1 cellular context compared by ENCODE assay signal in the genomic region with DNA sequence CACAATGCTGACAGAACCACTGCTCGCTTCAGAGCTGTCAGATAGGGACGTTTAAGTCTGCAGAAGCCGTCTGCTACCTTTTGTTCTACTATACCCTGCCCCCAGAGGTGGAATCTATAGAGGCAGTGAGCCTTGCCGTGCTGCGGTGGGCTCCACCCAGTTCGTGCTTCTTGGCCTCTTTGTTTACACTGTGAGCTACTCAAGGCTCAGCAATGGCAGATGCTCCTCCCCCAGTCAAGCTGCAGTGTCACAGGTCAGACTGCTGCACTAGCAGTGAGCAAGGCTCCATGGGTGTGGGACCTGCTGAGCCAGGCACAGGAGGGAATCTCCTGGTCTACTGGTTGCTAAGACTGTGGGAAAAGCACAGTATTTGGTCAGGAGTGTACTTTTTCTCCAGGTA.
A peak's percentile ranks its signal among the peaks of the same experiment; 100 is the strongest.
TF ChIP-seq lines count a peak whose summit lies in the region.

No MANE protein-coding gene starts in this region.

TF ChIP-seq in HepG2, 621 proteins besides CTCF, POLR2A, EP300 and RAD21 (continued from another document and continues in another):
- TF ChIP-seq ZMAT3 (CRISPR knock-in tag; conservative IDR thresholded peaks at IDR 0.05): no peak
- peak; percentile 54 for TF ChIP-seq SMC3 (IDR thresholded peaks at IDR 0.05; ENCODE audit: low read length)
- no peak for TF ChIP-seq PCBP1 (IDR thresholded peaks at IDR 0.05; ENCODE audit: borderline replicate concordance, low read depth, low read length)
- TF ChIP-seq ZNF670 (CRISPR knock-in tag; IDR thresholded peaks at IDR 0.05; ENCODE audit: borderline replicate concordance): no peak
- TF ChIP-seq, protein P1, sequence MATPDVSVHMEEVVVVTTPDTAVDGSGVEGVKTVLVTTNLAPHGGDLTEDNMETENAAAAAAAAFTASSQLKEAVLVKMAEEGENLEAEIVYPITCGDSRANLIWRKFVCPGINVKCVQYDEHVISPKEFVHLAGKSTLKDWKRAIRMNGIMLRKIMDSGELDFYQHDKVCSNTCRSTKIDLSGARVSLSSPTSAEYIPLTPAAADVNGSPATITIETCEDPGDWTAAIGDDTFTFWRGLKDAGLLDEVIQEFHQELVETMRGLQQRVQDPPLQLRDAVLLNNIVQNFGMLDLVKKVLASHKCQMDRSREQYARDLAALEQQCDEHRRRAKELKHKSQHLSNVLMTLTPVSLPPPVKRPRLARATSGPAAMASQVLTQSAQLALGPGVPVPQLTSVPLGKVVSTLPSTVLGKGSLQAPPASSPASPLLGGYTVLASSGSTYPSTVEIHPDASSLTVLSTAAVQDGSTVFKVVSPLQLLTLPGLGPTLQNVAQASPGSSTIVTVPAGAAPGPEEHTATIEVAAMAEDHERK (CRISPR knock-in tag; IDR thresholded peaks at IDR 0.05; ENCODE audit: low read depth): no peak
- TF ChIP-seq, protein P2, sequence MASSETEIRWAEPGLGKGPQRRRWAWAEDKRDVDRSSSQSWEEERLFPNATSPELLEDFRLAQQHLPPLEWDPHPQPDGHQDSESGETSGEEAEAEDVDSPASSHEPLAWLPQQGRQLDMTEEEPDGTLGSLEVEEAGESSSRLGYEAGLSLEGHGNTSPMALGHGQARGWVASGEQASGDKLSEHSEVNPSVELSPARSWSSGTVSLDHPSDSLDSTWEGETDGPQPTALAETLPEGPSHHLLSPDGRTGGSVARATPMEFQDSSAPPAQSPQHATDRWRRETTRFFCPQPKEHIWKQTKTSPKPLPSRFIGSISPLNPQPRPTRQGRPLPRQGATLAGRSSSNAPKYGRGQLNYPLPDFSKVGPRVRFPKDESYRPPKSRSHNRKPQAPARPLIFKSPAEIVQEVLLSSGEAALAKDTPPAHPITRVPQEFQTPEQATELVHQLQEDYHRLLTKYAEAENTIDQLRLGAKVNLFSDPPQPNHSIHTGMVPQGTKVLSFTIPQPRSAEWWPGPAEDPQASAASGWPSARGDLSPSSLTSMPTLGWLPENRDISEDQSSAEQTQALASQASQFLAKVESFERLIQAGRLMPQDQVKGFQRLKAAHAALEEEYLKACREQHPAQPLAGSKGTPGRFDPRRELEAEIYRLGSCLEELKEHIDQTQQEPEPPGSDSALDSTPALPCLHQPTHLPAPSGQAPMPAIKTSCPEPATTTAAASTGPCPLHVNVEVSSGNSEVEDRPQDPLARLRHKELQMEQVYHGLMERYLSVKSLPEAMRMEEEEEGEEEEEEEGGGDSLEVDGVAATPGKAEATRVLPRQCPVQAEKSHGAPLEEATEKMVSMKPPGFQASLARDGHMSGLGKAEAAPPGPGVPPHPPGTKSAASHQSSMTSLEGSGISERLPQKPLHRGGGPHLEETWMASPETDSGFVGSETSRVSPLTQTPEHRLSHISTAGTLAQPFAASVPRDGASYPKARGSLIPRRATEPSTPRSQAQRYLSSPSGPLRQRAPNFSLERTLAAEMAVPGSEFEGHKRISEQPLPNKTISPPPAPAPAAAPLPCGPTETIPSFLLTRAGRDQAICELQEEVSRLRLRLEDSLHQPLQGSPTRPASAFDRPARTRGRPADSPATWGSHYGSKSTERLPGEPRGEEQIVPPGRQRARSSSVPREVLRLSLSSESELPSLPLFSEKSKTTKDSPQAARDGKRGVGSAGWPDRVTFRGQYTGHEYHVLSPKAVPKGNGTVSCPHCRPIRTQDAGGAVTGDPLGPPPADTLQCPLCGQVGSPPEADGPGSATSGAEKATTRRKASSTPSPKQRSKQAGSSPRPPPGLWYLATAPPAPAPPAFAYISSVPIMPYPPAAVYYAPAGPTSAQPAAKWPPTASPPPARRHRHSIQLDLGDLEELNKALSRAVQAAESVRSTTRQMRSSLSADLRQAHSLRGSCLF (CRISPR knock-in tag; IDR thresholded peaks at IDR 0.05; ENCODE audit: borderline replicate concordance): no peak
- TF ChIP-seq TBP (CRISPR knock-in tag; IDR thresholded peaks at IDR 0.05): no peak
- TF ChIP-seq ZNF282 (IDR thresholded peaks at IDR 0.05; ENCODE audit: partially characterized antibody): no peak
- peak; percentile 69; the same call in 1 of the 2 replicates for TF ChIP-seq ZMYM3 (CRISPR knock-in tag; IDR thresholded peaks at IDR 0.05)
- no peak for TF ChIP-seq IRX3 (CRISPR knock-in tag; IDR thresholded peaks at IDR 0.05; ENCODE audit: borderline replicate concordance, low read depth)
- peak; percentile 88; the same call in 1 of the 2 replicates for TF ChIP-seq PHF21A (CRISPR knock-in tag; IDR thresholded peaks at IDR 0.05)
- TF ChIP-seq SOX13 (IDR thresholded peaks at IDR 0.05): peak; percentile 76; the same call in 1 of the 2 replicates
- peak in 1 of 2 experiments; percentile 92; a peak in 2 of 4 replicates for TF ChIP-seq SOX13 (CRISPR knock-in tag; conservative IDR thresholded peaks at IDR 0.05 in 1 of 2, IDR thresholded peaks at IDR 0.05 in 1 of 2)
- peak; percentile 81 for TF ChIP-seq RXRA (CRISPR knock-in tag; IDR thresholded peaks at IDR 0.05)
- TF ChIP-seq SRF (IDR thresholded peaks at IDR 0.05; ENCODE audit: low read depth, low read length): no peak
- no peak for TF ChIP-seq ZNF333 (CRISPR knock-in tag; IDR thresholded peaks at IDR 0.05; ENCODE audit: borderline replicate concordance)
- no peak for TF ChIP-seq MAFF (IDR thresholded peaks at IDR 0.05; ENCODE audit: low read depth, low read length)
- peak; percentile 43; the same call in 1 of the 2 replicates for TF ChIP-seq ZNF788 (CRISPR knock-in tag; IDR thresholded peaks at IDR 0.05; ENCODE audit: borderline replicate concordance)
- TF ChIP-seq, protein P3, sequence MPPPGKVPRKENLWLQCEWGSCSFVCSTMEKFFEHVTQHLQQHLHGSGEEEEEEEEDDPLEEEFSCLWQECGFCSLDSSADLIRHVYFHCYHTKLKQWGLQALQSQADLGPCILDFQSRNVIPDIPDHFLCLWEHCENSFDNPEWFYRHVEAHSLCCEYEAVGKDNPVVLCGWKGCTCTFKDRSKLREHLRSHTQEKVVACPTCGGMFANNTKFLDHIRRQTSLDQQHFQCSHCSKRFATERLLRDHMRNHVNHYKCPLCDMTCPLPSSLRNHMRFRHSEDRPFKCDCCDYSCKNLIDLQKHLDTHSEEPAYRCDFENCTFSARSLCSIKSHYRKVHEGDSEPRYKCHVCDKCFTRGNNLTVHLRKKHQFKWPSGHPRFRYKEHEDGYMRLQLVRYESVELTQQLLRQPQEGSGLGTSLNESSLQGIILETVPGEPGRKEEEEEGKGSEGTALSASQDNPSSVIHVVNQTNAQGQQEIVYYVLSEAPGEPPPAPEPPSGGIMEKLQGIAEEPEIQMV (CRISPR knock-in tag; IDR thresholded peaks at IDR 0.05; ENCODE audit: low read depth): no peak
- TF ChIP-seq, protein P4, sequence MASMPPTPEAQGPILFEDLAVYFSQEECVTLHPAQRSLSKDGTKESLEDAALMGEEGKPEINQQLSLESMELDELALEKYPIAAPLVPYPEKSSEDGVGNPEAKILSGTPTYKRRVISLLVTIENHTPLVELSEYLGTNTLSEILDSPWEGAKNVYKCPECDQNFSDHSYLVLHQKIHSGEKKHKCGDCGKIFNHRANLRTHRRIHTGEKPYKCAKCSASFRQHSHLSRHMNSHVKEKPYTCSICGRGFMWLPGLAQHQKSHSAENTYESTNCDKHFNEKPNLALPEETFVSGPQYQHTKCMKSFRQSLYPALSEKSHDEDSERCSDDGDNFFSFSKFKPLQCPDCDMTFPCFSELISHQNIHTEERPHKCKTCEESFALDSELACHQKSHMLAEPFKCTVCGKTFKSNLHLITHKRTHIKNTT (CRISPR knock-in tag; IDR thresholded peaks at IDR 0.05): no peak
- 0 out of 2 replicates have a peak, but pooled peaks have one; percentile 36 for TF ChIP-seq ZNF451 (CRISPR knock-in tag; IDR thresholded peaks at IDR 0.05)
- TF ChIP-seq PHF8 (CRISPR knock-in tag; IDR thresholded peaks at IDR 0.05): 0 out of 2 replicates have a peak, but pooled peaks have one; percentile 16
- TF ChIP-seq, protein P5, sequence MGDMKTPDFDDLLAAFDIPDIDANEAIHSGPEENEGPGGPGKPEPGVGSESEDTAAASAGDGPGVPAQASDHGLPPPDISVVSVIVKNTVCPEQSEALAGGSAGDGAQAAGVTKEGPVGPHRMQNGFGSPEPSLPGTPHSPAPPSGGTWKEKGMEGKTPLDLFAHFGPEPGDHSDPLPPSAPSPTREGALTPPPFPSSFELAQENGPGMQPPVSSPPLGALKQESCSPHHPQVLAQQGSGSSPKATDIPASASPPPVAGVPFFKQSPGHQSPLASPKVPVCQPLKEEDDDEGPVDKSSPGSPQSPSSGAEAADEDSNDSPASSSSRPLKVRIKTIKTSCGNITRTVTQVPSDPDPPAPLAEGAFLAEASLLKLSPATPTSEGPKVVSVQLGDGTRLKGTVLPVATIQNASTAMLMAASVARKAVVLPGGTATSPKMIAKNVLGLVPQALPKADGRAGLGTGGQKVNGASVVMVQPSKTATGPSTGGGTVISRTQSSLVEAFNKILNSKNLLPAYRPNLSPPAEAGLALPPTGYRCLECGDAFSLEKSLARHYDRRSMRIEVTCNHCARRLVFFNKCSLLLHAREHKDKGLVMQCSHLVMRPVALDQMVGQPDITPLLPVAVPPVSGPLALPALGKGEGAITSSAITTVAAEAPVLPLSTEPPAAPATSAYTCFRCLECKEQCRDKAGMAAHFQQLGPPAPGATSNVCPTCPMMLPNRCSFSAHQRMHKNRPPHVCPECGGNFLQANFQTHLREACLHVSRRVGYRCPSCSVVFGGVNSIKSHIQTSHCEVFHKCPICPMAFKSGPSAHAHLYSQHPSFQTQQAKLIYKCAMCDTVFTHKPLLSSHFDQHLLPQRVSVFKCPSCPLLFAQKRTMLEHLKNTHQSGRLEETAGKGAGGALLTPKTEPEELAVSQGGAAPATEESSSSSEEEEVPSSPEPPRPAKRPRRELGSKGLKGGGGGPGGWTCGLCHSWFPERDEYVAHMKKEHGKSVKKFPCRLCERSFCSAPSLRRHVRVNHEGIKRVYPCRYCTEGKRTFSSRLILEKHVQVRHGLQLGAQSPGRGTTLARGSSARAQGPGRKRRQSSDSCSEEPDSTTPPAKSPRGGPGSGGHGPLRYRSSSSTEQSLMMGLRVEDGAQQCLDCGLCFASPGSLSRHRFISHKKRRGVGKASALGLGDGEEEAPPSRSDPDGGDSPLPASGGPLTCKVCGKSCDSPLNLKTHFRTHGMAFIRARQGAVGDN (CRISPR knock-in tag; IDR thresholded peaks at IDR 0.05): peak; percentile 91
- TF ChIP-seq, protein P6, sequence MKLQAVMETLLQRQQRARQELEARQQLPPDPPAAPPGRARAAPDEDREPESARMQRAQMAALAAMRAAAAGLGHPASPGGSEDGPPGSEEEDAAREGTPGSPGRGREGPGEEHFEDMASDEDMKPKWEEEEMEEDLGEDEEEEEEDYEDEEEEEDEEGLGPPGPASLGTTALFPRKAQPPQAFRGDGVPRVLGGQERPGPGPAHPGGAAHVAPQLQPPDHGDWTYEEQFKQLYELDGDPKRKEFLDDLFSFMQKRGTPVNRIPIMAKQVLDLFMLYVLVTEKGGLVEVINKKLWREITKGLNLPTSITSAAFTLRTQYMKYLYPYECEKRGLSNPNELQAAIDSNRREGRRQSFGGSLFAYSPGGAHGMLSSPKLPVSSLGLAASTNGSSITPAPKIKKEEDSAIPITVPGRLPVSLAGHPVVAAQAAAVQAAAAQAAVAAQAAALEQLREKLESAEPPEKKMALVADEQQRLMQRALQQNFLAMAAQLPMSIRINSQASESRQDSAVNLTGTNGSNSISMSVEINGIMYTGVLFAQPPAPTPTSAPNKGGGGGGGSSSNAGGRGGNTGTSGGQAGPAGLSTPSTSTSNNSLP (IDR thresholded peaks at IDR 0.05; ENCODE audit: low read depth, low read length): no peak
- no peak for TF ChIP-seq JUN (CRISPR knock-in tag; IDR thresholded peaks at IDR 0.05)
- TF ChIP-seq DPF2 (CRISPR knock-in tag; IDR thresholded peaks at IDR 0.05; ENCODE audit: borderline replicate concordance, low read depth): no peak
- TF ChIP-seq, protein P7, sequence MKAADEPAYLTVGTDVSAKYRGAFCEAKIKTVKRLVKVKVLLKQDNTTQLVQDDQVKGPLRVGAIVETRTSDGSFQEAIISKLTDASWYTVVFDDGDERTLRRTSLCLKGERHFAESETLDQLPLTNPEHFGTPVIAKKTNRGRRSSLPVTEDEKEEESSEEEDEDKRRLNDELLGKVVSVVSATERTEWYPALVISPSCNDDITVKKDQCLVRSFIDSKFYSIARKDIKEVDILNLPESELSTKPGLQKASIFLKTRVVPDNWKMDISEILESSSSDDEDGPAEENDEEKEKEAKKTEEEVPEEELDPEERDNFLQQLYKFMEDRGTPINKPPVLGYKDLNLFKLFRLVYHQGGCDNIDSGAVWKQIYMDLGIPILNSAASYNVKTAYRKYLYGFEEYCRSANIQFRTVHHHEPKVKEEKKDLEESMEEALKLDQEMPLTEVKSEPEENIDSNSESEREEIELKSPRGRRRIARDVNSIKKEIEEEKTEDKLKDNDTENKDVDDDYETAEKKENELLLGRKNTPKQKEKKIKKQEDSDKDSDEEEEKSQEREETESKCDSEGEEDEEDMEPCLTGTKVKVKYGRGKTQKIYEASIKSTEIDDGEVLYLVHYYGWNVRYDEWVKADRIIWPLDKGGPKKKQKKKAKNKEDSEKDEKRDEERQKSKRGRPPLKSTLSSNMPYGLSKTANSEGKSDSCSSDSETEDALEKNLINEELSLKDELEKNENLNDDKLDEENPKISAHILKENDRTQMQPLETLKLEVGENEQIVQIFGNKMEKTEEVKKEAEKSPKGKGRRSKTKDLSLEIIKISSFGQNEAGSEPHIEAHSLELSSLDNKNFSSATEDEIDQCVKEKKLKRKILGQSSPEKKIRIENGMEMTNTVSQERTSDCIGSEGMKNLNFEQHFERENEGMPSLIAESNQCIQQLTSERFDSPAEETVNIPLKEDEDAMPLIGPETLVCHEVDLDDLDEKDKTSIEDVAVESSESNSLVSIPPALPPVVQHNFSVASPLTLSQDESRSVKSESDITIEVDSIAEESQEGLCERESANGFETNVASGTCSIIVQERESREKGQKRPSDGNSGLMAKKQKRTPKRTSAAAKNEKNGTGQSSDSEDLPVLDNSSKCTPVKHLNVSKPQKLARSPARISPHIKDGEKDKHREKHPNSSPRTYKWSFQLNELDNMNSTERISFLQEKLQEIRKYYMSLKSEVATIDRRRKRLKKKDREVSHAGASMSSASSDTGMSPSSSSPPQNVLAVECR (CRISPR knock-in tag; IDR thresholded peaks at IDR 0.05; ENCODE audit: borderline replicate concordance): peak; percentile 44; the same call in 1 of the 2 replicates
- TF ChIP-seq, protein P8, sequence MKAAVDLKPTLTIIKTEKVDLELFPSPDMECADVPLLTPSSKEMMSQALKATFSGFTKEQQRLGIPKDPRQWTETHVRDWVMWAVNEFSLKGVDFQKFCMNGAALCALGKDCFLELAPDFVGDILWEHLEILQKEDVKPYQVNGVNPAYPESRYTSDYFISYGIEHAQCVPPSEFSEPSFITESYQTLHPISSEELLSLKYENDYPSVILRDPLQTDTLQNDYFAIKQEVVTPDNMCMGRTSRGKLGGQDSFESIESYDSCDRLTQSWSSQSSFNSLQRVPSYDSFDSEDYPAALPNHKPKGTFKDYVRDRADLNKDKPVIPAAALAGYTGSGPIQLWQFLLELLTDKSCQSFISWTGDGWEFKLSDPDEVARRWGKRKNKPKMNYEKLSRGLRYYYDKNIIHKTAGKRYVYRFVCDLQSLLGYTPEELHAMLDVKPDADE (CRISPR knock-in tag; IDR thresholded peaks at IDR 0.05): no peak
- no peak for TF ChIP-seq ZNF256 (CRISPR knock-in tag; conservative IDR thresholded peaks at IDR 0.05)
- TF ChIP-seq MBNL3 (CRISPR knock-in tag; conservative IDR thresholded peaks at IDR 0.05): no peak
- peak; percentile 82 for TF ChIP-seq HNF4A (CRISPR knock-in tag; IDR thresholded peaks at IDR 0.05)
- no peak for TF ChIP-seq ZNF761 (CRISPR knock-in tag; conservative IDR thresholded peaks at IDR 0.05)
- TF ChIP-seq KDM5B (CRISPR knock-in tag; IDR thresholded peaks at IDR 0.05; ENCODE audit: borderline replicate concordance): peak; percentile 65; the same call in 1 of the 2 replicates
- no peak for TF ChIP-seq SRSF4 (IDR thresholded peaks at IDR 0.05; ENCODE audit: low read depth, low read length, poor library complexity, severe bottlenecking)
- no peak for TF ChIP-seq ZNF20 (CRISPR knock-in tag; IDR thresholded peaks at IDR 0.05)
